Comparison of ENCODE assay signal across 1 cellular context in genomic region chr2:47346669-47347068, GRCh38.
TF ChIP-seq lines count a peak whose summit lies in the region.

No MANE protein-coding gene starts in this region.

TF ChIP-seq in H1, 55 proteins besides CTCF, POLR2A, EP300 and RAD21:
- TF ChIP-seq GABPA (IDR thresholded peaks at IDR 0.05; ENCODE audit: borderline replicate concordance, insufficient read depth, low read length) (no peak), NRF1 (IDR thresholded peaks at IDR 0.05; ENCODE audit: low read depth, low read length) (no peak), CHD2 (IDR thresholded peaks at IDR 0.05; ENCODE audit: low read length) (no peak), CHD7 (IDR thresholded peaks at IDR 0.05; ENCODE audit: insufficient replicate concordance, low read length) (no peak), RXRA (IDR thresholded peaks at IDR 0.05; ENCODE audit: insufficient read depth, low read depth, low read length) (no peak), SP1 (IDR thresholded peaks at IDR 0.05; ENCODE audit: low read depth, low read length) (no peak), TAF1 (IDR thresholded peaks at IDR 0.05; ENCODE audit: low read depth, low read length) (no peak), BACH1 (IDR thresholded peaks at IDR 0.05; ENCODE audit: low read length) (no peak), CHD1 (IDR thresholded peaks at IDR 0.05; ENCODE audit: low read depth, low read length) (no peak), RBBP5 (IDR thresholded peaks at IDR 0.05; ENCODE audit: borderline replicate concordance, low read depth, low read length) (no peak), POLR2AphosphoS5 (IDR thresholded peaks at IDR 0.05; ENCODE audit: low read depth, low read length) (no peak), FOSL1 (IDR thresholded peaks at IDR 0.05; ENCODE audit: insufficient read depth, low read depth, low read length) (no peak), RNF2 (IDR thresholded peaks at IDR 0.05; ENCODE audit: borderline replicate concordance, low read depth, low read length, missing control alignments, poor library complexity, severe bottlenecking) (no peak)
